Comparison of ENCODE assay signal across 8 cellular contexts in genomic region chr11:65150513-65151271, GRCh38. TPM values are rescaled to one million over a fixed set of nuclear protein-coding genes. Genes with fewer than 3 reads are reported as not detected.
A peak's percentile ranks its signal among the peaks of the same experiment; 100 is the strongest.
DNase-seq lines count a peak whose midpoint lies in the region; ATAC-seq and TF ChIP-seq lines count a peak whose summit lies in the region.

No MANE protein-coding gene starts in this region.

- H3K4me3 ChIP-seq in iPS DF 6.9 (ENCODE audit: low read length) (peak overlapping the region; percentile 16; the same call in 1 of the 2 replicates), skeletal muscle tissue (ENCODE audit: low read length in 3 of 3) (peak overlapping the region; percentile 7 to 47 (median 41))

- H3K27ac ChIP-seq in iPS DF 6.9 (ENCODE audit: low read length): no peak overlapping the region
- H3K27ac ChIP-seq in skeletal muscle tissue (ENCODE audit: low read depth, low read length): peak overlapping the region; percentile 85

- DNase-seq in AML-193 (lab: John Stamatoyannopoulos, UW) (peak; percentile 97 to 98), NCI-H69 (lab: John Stamatoyannopoulos, UW) (peak; percentile 91), astrocyte of the hippocampus (ENCODE audit: low read depth, low spot score) (peak; percentile 90), iPS DF 6.9 (ENCODE audit: low read depth, low spot score) (no peak), glutamatergic neuron (no peak)

- peaks cover 5% of the 10 kb centered on the region for H3K9me3 Mint-ChIP-seq in glutamatergic neuron (ENCODE audit: unreplicated experiment)

- H3K4me1 ChIP-seq in iPS DF 6.9 (ENCODE audit: control insufficient read depth, insufficient read depth, low read length): peaks cover 2% of the 10 kb centered on the region; the same call in 1 of the 2 replicates
- peaks cover 12 to 19% (median 14%) of the 10 kb centered on the region in 3 donors for H3K4me1 ChIP-seq in skeletal muscle tissue (ENCODE audit: control insufficient read depth in 3 of 3, insufficient read depth in 3 of 3, low read length in 3 of 3)

- H3K36me3 ChIP-seq in iPS DF 6.9 (ENCODE audit: control insufficient read depth, insufficient read depth, low read length) (no peaks in the 10 kb centered on the region), skeletal muscle tissue (ENCODE audit: control insufficient read depth in 3 of 3, insufficient read depth in 3 of 3, low read length in 3 of 3) (no peaks in the 10 kb centered on the region)

- no peaks in the 10 kb centered on the region for H3K36me3 Mint-ChIP-seq in glutamatergic neuron (ENCODE audit: unreplicated experiment)

- no peaks in the 10 kb centered on the region; the same call in 1 of the 2 replicates for H3K9me3 ChIP-seq in iPS DF 6.9 (ENCODE audit: control insufficient read depth, insufficient read depth, low read length)
- H3K9me3 ChIP-seq in skeletal muscle tissue (ENCODE audit: control insufficient read depth in 3 of 3, low read length in 3 of 3): no peaks in the 10 kb centered on the region

- H3K4me1 Mint-ChIP-seq in glutamatergic neuron (ENCODE audit: low read depth, unreplicated experiment): peaks cover 2% of the 10 kb centered on the region

- no peaks in the 10 kb centered on the region for H3K27me3 Mint-ChIP-seq in glutamatergic neuron (ENCODE audit: unreplicated experiment)

- H3K9ac ChIP-seq in skeletal muscle tissue (ENCODE audit: low read depth in 1 of 3, low read length in 3 of 3): peak overlapping the region; percentile 62 to 80 (median 70)

- WGBS in iPS DF 6.9 (ENCODE audit: insufficient coverage, insufficient read length): no CpG with 5 or more reads among the region's 12 CpGs

- H3K27ac Mint-ChIP-seq in glutamatergic neuron (ENCODE audit: unreplicated experiment): no peak overlapping the region

- peak; percentile 47 for ATAC-seq in GM18909 (IDR thresholded peaks at IDR 0.05; ENCODE audit: poor library complexity, unreplicated experiment)
- ATAC-seq in GM18517 (IDR thresholded peaks at IDR 0.05; ENCODE audit: unreplicated experiment): no peak

- H3K27me3 ChIP-seq in iPS DF 6.9 (ENCODE audit: control insufficient read depth, insufficient read depth, low read length) (no peaks in the 10 kb centered on the region), skeletal muscle tissue (ENCODE audit: control insufficient read depth in 3 of 3, insufficient read depth in 3 of 3, low read length in 3 of 3) (no peaks in the 10 kb centered on the region)

- no peak overlapping the region for H3K4me3 Mint-ChIP-seq in glutamatergic neuron (ENCODE audit: unreplicated experiment)

- no peak for TF ChIP-seq CTCF in glutamatergic neuron (IDR thresholded peaks at IDR 0.05; ENCODE audit: partially characterized antibody, unreplicated experiment)

RNA-seq across cellular contexts. Expression of gene SYVN1, which starts 16.4 kb away (rescaled TPM):
- total RNA-seq in skeletal muscle tissue: 19.8 TPM
- 54.7 TPM for total RNA-seq in glutamatergic neuron (ENCODE audit: unreplicated experiment)

RNA-seq across cellular contexts. Expression of gene SPDYC, which starts 19.3 kb away (rescaled TPM):
- total RNA-seq in skeletal muscle tissue (not detected), glutamatergic neuron (ENCODE audit: unreplicated experiment) (not detected)

RNA-seq across cellular contexts. Expression of gene MRPL49, which starts 28.6 kb away (rescaled TPM):
- total RNA-seq in skeletal muscle tissue (21.4 TPM), glutamatergic neuron (ENCODE audit: unreplicated experiment) (32.9 TPM)

RNA-seq across cellular contexts. Expression of gene FAU, which starts 28.8 kb away (rescaled TPM):
- total RNA-seq in skeletal muscle tissue (292 TPM), glutamatergic neuron (ENCODE audit: unreplicated experiment) (560 TPM)

RNA-seq across cellular contexts. Expression of gene CAPN1, which starts 31.0 kb away (rescaled TPM):
- total RNA-seq in skeletal muscle tissue: 75.2 TPM
- total RNA-seq in glutamatergic neuron (ENCODE audit: unreplicated experiment): 234 TPM

Comparison
In these comparisons a context has a peak if more than half of its experiments do, and no peak if none do; other contexts are left out.
1. DNase-seq: peak in AML-193 (2 of 2), NCI-H69 (single experiment) and astrocyte of the hippocampus (single experiment); none in iPS DF 6.9 (single experiment) and glutamatergic neuron (single experiment).